ENCODE assay signal across 9 cellular contexts in genomic region chr2:38527338-38528007, GRCh38.
A peak's percentile ranks its signal among the peaks of the same experiment; 100 is the strongest.
DNase-seq lines count a peak whose midpoint lies in the region; ATAC-seq and TF ChIP-seq lines count a peak whose summit lies in the region.
"Had no signal": no experiment of that assay in that cellular context is flagged by ENCODE, and none has a peak within 500 bp of the region (broad histone marks: within the 10 kb centered on the region; RNA-seq: fewer than 3 reads in every experiment).

No MANE protein-coding gene starts in this region.

- ATAC-seq in Right ventricle myocardium superior (ENCODE audit: poor library complexity) (no peak), aorta (ENCODE audit: low FRiP score) (no peak), GM19328 (IDR thresholded peaks at IDR 0.05; ENCODE audit: unreplicated experiment) (no peak), HG03354 (IDR thresholded peaks at IDR 0.05; ENCODE audit: poor library complexity, severe bottlenecking, unreplicated experiment) (no peak), GM18520 (IDR thresholded peaks at IDR 0.05; ENCODE audit: unreplicated experiment) (no peak)

- no peaks in the 10 kb centered on the region for H3K4me1 ChIP-seq in right atrium auricular region
- no peaks in the 10 kb centered on the region for H3K4me1 ChIP-seq in breast epithelium
- H3K4me1 ChIP-seq in mesendoderm (ENCODE audit: control insufficient read depth, low read depth, low read length) = peaks cover 2% of the 10 kb centered on the region
- peaks cover 0 to 2% of the 10 kb centered on the region in 2 donors for H3K4me1 ChIP-seq in aorta (ENCODE audit: control insufficient read depth in 1 of 2, insufficient read depth in 2 of 2, low read length in 2 of 2)

- no peak for TF ChIP-seq CTCF in right atrium auricular region (IDR thresholded peaks at IDR 0.05)
- no peak for TF ChIP-seq CTCF in breast epithelium (IDR thresholded peaks at IDR 0.05)

- TF ChIP-seq POLR2A in breast epithelium (IDR thresholded peaks at IDR 0.05) = no peak

- H2AK5ac ChIP-seq in mesendoderm (ENCODE audit: low read length) = no peak overlapping the region

- H2BK5ac ChIP-seq in mesendoderm (ENCODE audit: low read length) = no peak overlapping the region

- H4K5ac ChIP-seq in mesendoderm (ENCODE audit: low read length) = no peak overlapping the region

- intact Hi-C loops in Right ventricle myocardium superior (cut with DNase I) (no loop called here), breast epithelium (cut with DNase I; ENCODE audit: low total_unique reads) (no loop called here), aorta (cut with DNase I) (loop anchor here in 1 of 2 donors (10.0 kb wide), 1 partner anchor 153 kb away; the partner anchor contains the start of gene ATL2)

- no peak overlapping the region for H2BK15ac ChIP-seq in mesendoderm (replicated peaks; ENCODE audit: low read depth)

- H3K23ac ChIP-seq in mesendoderm (ENCODE audit: low read length) = no peak overlapping the region

- H3K4me2 ChIP-seq in mesendoderm (ENCODE audit: low read length) = no peak overlapping the region

- H3K27ac ChIP-seq in right atrium auricular region (peak overlapping the region; percentile 12 to 46), breast epithelium (peak overlapping the region in 1 of 2 donors; percentile 74), mesendoderm (ENCODE audit: low read depth, low read length) (no peak overlapping the region), aorta (ENCODE audit: low read depth in 1 of 2, low read length in 2 of 2) (no peak overlapping the region)

- no peak overlapping the region for H3K18ac ChIP-seq in mesendoderm (ENCODE audit: low read length)

- H3K79me1 ChIP-seq in mesendoderm (ENCODE audit: low read length) = no peaks in the 10 kb centered on the region

- H4K8ac ChIP-seq in mesendoderm (ENCODE audit: low read depth, low read length) = no peak overlapping the region

- peak overlapping the region; percentile 52 for H3K56ac ChIP-seq in mesendoderm (ENCODE audit: low read length)

- DNase-seq in right atrium auricular region (ENCODE audit: low spot score) (no peak), Right ventricle myocardium superior (no peak), breast epithelium (ENCODE audit: low spot score in 2 of 2) (no peak), mesendoderm (no peak), aorta (no peak)
- DNase-seq: stimulated activated naive CD4-positive, alpha-beta T cell had no signal

- H3K9ac ChIP-seq in mesendoderm (ENCODE audit: low read length) = peak overlapping the region; percentile 49

- H3K27me3 ChIP-seq in right atrium auricular region (no peaks in the 10 kb centered on the region), breast epithelium (no peaks in the 10 kb centered on the region), mesendoderm (ENCODE audit: insufficient read depth, low read length, poor library complexity) (no peaks in the 10 kb centered on the region), aorta (ENCODE audit: control insufficient read depth in 1 of 2, insufficient read depth in 2 of 2, low read length in 1 of 2) (no peaks in the 10 kb centered on the region)

- H3K9me3 ChIP-seq in right atrium auricular region (no peaks in the 10 kb centered on the region), breast epithelium (no peaks in the 10 kb centered on the region), aorta (ENCODE audit: control insufficient read depth, low read length) (no peaks in the 10 kb centered on the region)

- H3K36me3 ChIP-seq in right atrium auricular region (no peaks in the 10 kb centered on the region), breast epithelium (no peaks in the 10 kb centered on the region), mesendoderm (ENCODE audit: control insufficient read depth, insufficient read depth, low read length) (no peaks in the 10 kb centered on the region), aorta (ENCODE audit: control insufficient read depth in 1 of 2, insufficient read depth in 2 of 2, low read length in 1 of 2) (no peaks in the 10 kb centered on the region)

- peak overlapping the region; percentile 23 to 45 for H3K4me3 ChIP-seq in right atrium auricular region
- H3K4me3 ChIP-seq in breast epithelium = peak overlapping the region; percentile 34 to 65 (median 54)
- H3K4me3 ChIP-seq in mesendoderm (ENCODE audit: low read length) = no peak overlapping the region
- peak overlapping the region; percentile 48 to 69 for H3K4me3 ChIP-seq in aorta (ENCODE audit: low read length in 2 of 2)

- H3K4ac ChIP-seq in mesendoderm (ENCODE audit: low read depth, low read length) = no peak overlapping the region

- 100% methylated on average over 2 of the region's 5 CpGs for WGBS in mesendoderm (ENCODE audit: extremely low coverage, insufficient coverage, low lambda C conversion rate)
- 73 to 76% methylated on average over 5 of the region's 5 CpGs for WGBS in aorta, 2 donors

- no peaks in the 10 kb centered on the region for H3K79me2 ChIP-seq in mesendoderm (ENCODE audit: control insufficient read depth, insufficient read depth, low read length)

- no peak overlapping the region for H2BK120ac ChIP-seq in mesendoderm (ENCODE audit: low read depth, low read length)

Comparison
In these comparisons a context has a peak if more than half of its experiments do, and no peak if none do; other contexts are left out.
1. H3K27ac ChIP-seq: peak in right atrium auricular region (2 of 2); none in mesendoderm (single experiment) and aorta (0 of 2).